In genomic region chr19:47742636-47743035, GRCh38 we compare ENCODE assay signal across 8 cellular contexts. TPM values are rescaled to one million over a fixed set of nuclear protein-coding genes. Genes with fewer than 3 reads are reported as not detected.
DNase-seq lines count a peak whose midpoint lies in the region; ATAC-seq and TF ChIP-seq lines count a peak whose summit lies in the region.

No MANE protein-coding gene starts in this region.

- peaks cover 0 to 2% (median 0%) of the 10 kb centered on the region in 5 donors for H3K27me3 Mint-ChIP-seq in naive thymus-derived CD8-positive, alpha-beta T cell

- peaks cover 51% of the 10 kb centered on the region for H3K36me3 ChIP-seq in left ventricle myocardium inferior

- peaks cover 0 to 8% (median 2%) of the 10 kb centered on the region in 3 donors for H3K36me3 Mint-ChIP-seq in naive thymus-derived CD8-positive, alpha-beta T cell

- ATAC-seq in Right ventricle myocardium superior (ENCODE audit: poor library complexity) = no peak
- no peak for ATAC-seq in naive thymus-derived CD8-positive, alpha-beta T cell
- no peak for ATAC-seq in omental fat pad (ENCODE audit: low FRiP score)

- peak overlapping the region; percentile 24 to 98 (median 48) for H3K4me3 Mint-ChIP-seq in naive thymus-derived CD8-positive, alpha-beta T cell

- POLR2A ChIA-PET in naive thymus-derived CD8-positive, alpha-beta T cell (lab: Charles Lee) = no interaction called here

- intact Hi-C loops in left ventricle myocardium inferior (cut with micrococcal nuclease) (no loop called here), Right ventricle myocardium superior (cut with DNase I) (no loop called here), dorsolateral prefrontal cortex (cut with DNase I) (loop anchor here in 1 of 2 donors (1.0 kb wide), 1 partner anchor 29 kb away; the partner anchor contains the start of gene EHD2)

- H3K27ac ChIP-seq in left ventricle myocardium inferior (replicated peaks) = peak overlapping the region; percentile 96
- H3K27ac ChIP-seq in dorsolateral prefrontal cortex = peak overlapping the region in 58 of 59 donors; percentile 10 to 96 (median 88)

- DNase-seq in left ventricle myocardium inferior (no peak), Right ventricle myocardium superior (no peak), dorsolateral prefrontal cortex (no peak), inferior parietal cortex (ENCODE audit: extremely low spot score) (no peak), omental fat pad (ENCODE audit: low spot score) (no peak), NCI-H2227 (lab: John Stamatoyannopoulos, UW; ENCODE audit: unreplicated experiment) (no peak), germinal center (ENCODE audit: low spot score) (no peak)
- no peak for DNase-seq in naive thymus-derived CD8-positive, alpha-beta T cell

- H3K4me1 Mint-ChIP-seq in naive thymus-derived CD8-positive, alpha-beta T cell = peaks cover 8 to 35% (median 19%) of the 10 kb centered on the region in 4 donors

- H3K27ac Mint-ChIP-seq in naive thymus-derived CD8-positive, alpha-beta T cell = peak overlapping the region in 2 of 10 donors; percentile 33 to 88

- no peaks in the 10 kb centered on the region for H3K9me3 Mint-ChIP-seq in naive thymus-derived CD8-positive, alpha-beta T cell

- TF ChIP-seq CTCF in left ventricle myocardium inferior (IDR thresholded peaks at IDR 0.05; ENCODE audit: borderline replicate concordance) (no peak), dorsolateral prefrontal cortex (IDR thresholded peaks at IDR 0.05 in 54 of 56, conservative IDR thresholded peaks at IDR 0.05 in 2 of 56; ENCODE audit: low read depth in 1 of 56, partially characterized antibody in 56 of 56) (no peak), omental fat pad (IDR thresholded peaks at IDR 0.05) (no peak)

- H3K27me3 ChIP-seq in left ventricle myocardium inferior (ENCODE audit: low read depth) = no peaks in the 10 kb centered on the region
- H3K27me3 ChIP-seq in dorsolateral prefrontal cortex = no peaks in the 10 kb centered on the region

- peak overlapping the region; percentile 61 for H3K4me3 ChIP-seq in left ventricle myocardium inferior
- H3K4me3 ChIP-seq in dorsolateral prefrontal cortex = peak overlapping the region in 48 of 59 donors; percentile 36 to 76 (median 60)

- peaks cover 53% of the 10 kb centered on the region for H3K4me1 ChIP-seq in left ventricle myocardium inferior

- no peaks in the 10 kb centered on the region for H3K9me3 ChIP-seq in left ventricle myocardium inferior (replicated peaks)

RNA-seq across cellular contexts. Expression of gene NOP53, which starts 2.7 kb away (rescaled TPM):
- 169 TPM for total RNA-seq in left ventricle myocardium inferior
- 153 TPM for total RNA-seq in Right ventricle myocardium superior
- total RNA-seq in dorsolateral prefrontal cortex = 100 to 1,000 TPM in 112 of 120 experiments, 10 to 100 TPM in 8; 84.8 to 189 (median 120) TPM
- total RNA-seq in naive thymus-derived CD8-positive, alpha-beta T cell = 100 to 1,000 TPM; 847 to 882 TPM
- polyA plus RNA-seq in naive thymus-derived CD8-positive, alpha-beta T cell = 100 to 1,000 TPM; 266 to 443 (median 273) TPM
- 100 to 1,000 TPM; 212 to 267 (median 232) TPM for total RNA-seq in omental fat pad

RNA-seq across cellular contexts. Expression of gene EHD2, which starts 29.4 kb away (rescaled TPM):
- total RNA-seq in left ventricle myocardium inferior (48.2 TPM), Right ventricle myocardium superior (45.2 TPM), dorsolateral prefrontal cortex (10 to 100 TPM; 12.2 to 45.9 (median 22.6) TPM), omental fat pad (100 to 1,000 TPM in 3 of 4 donors, 10 to 100 TPM in 1; 93.5 to 184 (median 124) TPM)
- total RNA-seq in naive thymus-derived CD8-positive, alpha-beta T cell = not detected
- not detected for polyA plus RNA-seq in naive thymus-derived CD8-positive, alpha-beta T cell

RNA-seq across cellular contexts. Expression of gene SELENOW, which starts 35.9 kb away (rescaled TPM):
- total RNA-seq in left ventricle myocardium inferior (1,019 TPM), Right ventricle myocardium superior (1,241 TPM), dorsolateral prefrontal cortex (100 to 1,000 TPM; 527 to 872 (median 653) TPM), omental fat pad (100 to 1,000 TPM; 198 to 420 (median 334) TPM)
- total RNA-seq in naive thymus-derived CD8-positive, alpha-beta T cell = 10 to 100 TPM; 93.3 to 97.4 TPM
- 100 to 1,000 TPM; 312 to 427 (median 418) TPM for polyA plus RNA-seq in naive thymus-derived CD8-positive, alpha-beta T cell

Comparison
In these comparisons a context has a peak if more than half of its experiments do, and no peak if none do; other contexts are left out.
1. RNA of gene EHD2, which starts 29.4 kb away (total RNA-seq): 93.5 to 184 TPM in omental fat pad, 48.2 TPM in left ventricle myocardium inferior (single experiment), 45.2 TPM in Right ventricle myocardium superior (single experiment) and 12.2 to 45.9 TPM in dorsolateral prefrontal cortex; not detected in naive thymus-derived CD8-positive, alpha-beta T cell; every median in the first group is over 10 times any median in the second.